Comparison of ENCODE assay signal across 8 cellular contexts in genomic region chr17:78384479-78385175, GRCh38. TPM values are rescaled to one million over a fixed set of nuclear protein-coding genes. Genes with fewer than 3 reads are reported as not detected.
DNase-seq lines count a peak whose midpoint lies in the region; ATAC-seq and TF ChIP-seq lines count a peak whose summit lies in the region.

No MANE protein-coding gene starts in this region.

- H3K9me3 ChIP-seq in OCI-LY3 (ENCODE audit: insufficient read depth, low read length) (no peaks in the 10 kb centered on the region), endodermal cell (ENCODE audit: control insufficient read depth, low read length) (no peaks in the 10 kb centered on the region), smooth muscle cell (replicated peaks; ENCODE audit: low read depth) (no peaks in the 10 kb centered on the region)

- H3K4me2 ChIP-seq in OCI-LY3 (ENCODE audit: low read length), result peak overlapping the region; percentile 89
- peak overlapping the region; percentile 68 for H3K4me2 ChIP-seq in smooth muscle cell

- peak overlapping the region; percentile 87 for H3K9ac ChIP-seq in OCI-LY3 (ENCODE audit: low read length)
- no peak overlapping the region for H3K9ac ChIP-seq in endodermal cell (ENCODE audit: extremely low read depth, low read length, poor library complexity, severe bottlenecking)
- peak overlapping the region; percentile 26 for H3K9ac ChIP-seq in smooth muscle cell (ENCODE audit: low read depth)

- H3K4me1 Mint-ChIP-seq in endodermal cell, result peaks cover 52% of the 10 kb centered on the region

- peaks cover 20% of the 10 kb centered on the region for H3K36me3 Mint-ChIP-seq in endodermal cell (ENCODE audit: low read depth)

- H2AFZ ChIP-seq in OCI-LY3 (ENCODE audit: low read depth, low read length) (no peak overlapping the region), smooth muscle cell (ENCODE audit: low read depth) (no peak overlapping the region)

- H3K27ac ChIP-seq in OCI-LY3 (ENCODE audit: low read length) (peak overlapping the region; percentile 97), endodermal cell (ENCODE audit: low read depth, low read length) (no peak overlapping the region), smooth muscle cell (ENCODE audit: low read depth) (peak overlapping the region; percentile 84)

- H3K4me3 Mint-ChIP-seq in endodermal cell, result no peak overlapping the region

- H3K27me3 ChIP-seq in OCI-LY3 (ENCODE audit: low read depth, low read length) (no peaks in the 10 kb centered on the region), endodermal cell (ENCODE audit: control insufficient read depth, insufficient read depth, low read length, poor library complexity, severe bottlenecking) (no peaks in the 10 kb centered on the region), smooth muscle cell (ENCODE audit: low read depth) (no peaks in the 10 kb centered on the region)

- no peaks in the 10 kb centered on the region for H3K27me3 Mint-ChIP-seq in endodermal cell (ENCODE audit: insufficient read depth)

- H4K20me1 ChIP-seq in OCI-LY3 (ENCODE audit: insufficient read depth, low read length) (peaks cover 21% of the 10 kb centered on the region), smooth muscle cell (ENCODE audit: low read depth) (peaks cover 47% of the 10 kb centered on the region)

- peaks cover 7% of the 10 kb centered on the region for H3K36me3 ChIP-seq in OCI-LY3 (replicated peaks; ENCODE audit: low read depth, low read length)
- peaks cover 11% of the 10 kb centered on the region for H3K36me3 ChIP-seq in endodermal cell (ENCODE audit: control insufficient read depth, insufficient read depth, low read length)
- H3K36me3 ChIP-seq in smooth muscle cell (ENCODE audit: low read depth), result no peaks in the 10 kb centered on the region

- TF ChIP-seq CTCF in OCI-LY3 (IDR thresholded peaks at IDR 0.05; ENCODE audit: low read depth, low read length) (no peak), endodermal cell (conservative IDR thresholded peaks at IDR 0.05) (no peak), smooth muscle cell (IDR thresholded peaks at IDR 0.05; ENCODE audit: borderline replicate concordance, insufficient read depth, poor library complexity, severe bottlenecking) (no peak)

- peak overlapping the region; percentile 100 for H3K4me3 ChIP-seq in OCI-LY3 (ENCODE audit: low read length)
- no peak overlapping the region for H3K4me3 ChIP-seq in endodermal cell (ENCODE audit: low read length)
- H3K4me3 ChIP-seq in smooth muscle cell, result no peak overlapping the region

- DNase-seq in endodermal cell, result no peak
- DNase-seq in smooth muscle cell (lab: John Stamatoyannopoulos, UW; ENCODE audit: unreplicated experiment), result no peak
- DNase-seq in UCSD-AML1 (lab: John Stamatoyannopoulos, UW; ENCODE audit: unreplicated experiment), result no peak
- DNase-seq in EL, result no peak

- peaks cover 89% of the 10 kb centered on the region for H3K4me1 ChIP-seq in OCI-LY3 (ENCODE audit: low read length)
- peaks cover 15% of the 10 kb centered on the region for H3K4me1 ChIP-seq in endodermal cell (ENCODE audit: control insufficient read depth, insufficient read depth, low read length)
- H3K4me1 ChIP-seq in smooth muscle cell (ENCODE audit: low read depth), result peaks cover 36% of the 10 kb centered on the region

- ATAC-seq in GM21515 (IDR thresholded peaks at IDR 0.05; ENCODE audit: unreplicated experiment), result peak; percentile 17
- ATAC-seq in GM18909 (IDR thresholded peaks at IDR 0.05; ENCODE audit: poor library complexity, unreplicated experiment), result no peak
- no peak for ATAC-seq in HG02884 (IDR thresholded peaks at IDR 0.05; ENCODE audit: unreplicated experiment)

- 93 to 95% methylated on average over 22 to 23 of the region's 23 CpGs for WGBS in endodermal cell (ENCODE audit: insufficient coverage in 1 of 2, insufficient read length in 1 of 2), 2 experiments
- 93% methylated on average over 23 of the region's 23 CpGs for WGBS in smooth muscle cell (ENCODE audit: low lambda C conversion rate)

- H3F3A ChIP-seq in smooth muscle cell (ENCODE audit: low read depth), result peaks cover 52% of the 10 kb centered on the region

- no peaks in the 10 kb centered on the region for H3K9me3 Mint-ChIP-seq in endodermal cell

- H3K27ac Mint-ChIP-seq in endodermal cell, result peak overlapping the region; percentile 57

- H3K79me2 ChIP-seq in OCI-LY3 (ENCODE audit: low read length) (peaks cover 93% of the 10 kb centered on the region), smooth muscle cell (ENCODE audit: low read depth) (peaks cover 96% of the 10 kb centered on the region)

RNA-seq across cellular contexts. Expression of gene PGS1, which starts 6.2 kb away (rescaled TPM):
- total RNA-seq in endodermal cell (10 to 100 TPM; 57.1 to 58.2 TPM), smooth muscle cell (29.5 and 29.9 TPM in 2 replicates)
- 33.1 TPM for polyA plus RNA-seq in endodermal cell (2013, experiment 1 of 2)
- 32.3 TPM for polyA plus RNA-seq in endodermal cell (2013, experiment 2 of 2)
- 22.6 and 37.8 TPM in 2 replicates for polyA plus RNA-seq in smooth muscle cell

RNA-seq across cellular contexts. Expression of gene SOCS3, which starts 24.8 kb away (rescaled TPM):
- total RNA-seq in endodermal cell (10 to 100 TPM; 54.2 to 75.3 TPM), smooth muscle cell (116 and 172 TPM in 2 replicates)
- polyA plus RNA-seq in endodermal cell (2013, experiment 1 of 2), result 15.1 TPM
- 19.8 TPM for polyA plus RNA-seq in endodermal cell (2013, experiment 2 of 2)
- 201 and 310 TPM in 2 replicates for polyA plus RNA-seq in smooth muscle cell
